Comparison of ENCODE assay signal across 16 cellular contexts in genomic region chr12:95709152-95709551, GRCh38.
DNase-seq lines count a peak whose midpoint lies in the region; ATAC-seq and TF ChIP-seq lines count a peak whose summit lies in the region.
"Had no signal": no experiment of that assay in that cellular context is flagged by ENCODE, and none has a peak within 500 bp of the region (broad histone marks: within the 10 kb centered on the region; RNA-seq: fewer than 3 reads in every experiment).

No MANE protein-coding gene starts in this region.

- TF ChIP-seq CTCF in GM23338 (conservative IDR thresholded peaks at IDR 0.05; ENCODE audit: low read depth in 2 of 2) (no peak), SK-N-SH (IDR thresholded peaks at IDR 0.05) (no peak), spleen (IDR thresholded peaks at IDR 0.05 in 8 of 11, conservative IDR thresholded peaks at IDR 0.05 in 3 of 11) (no peak)

- TF ChIP-seq EP300 in SK-N-SH (IDR thresholded peaks at IDR 0.05; ENCODE audit: borderline replicate concordance in 1 of 2, low read depth in 1 of 2, low read length in 1 of 2) = no peak

- H3K27me3 Mint-ChIP-seq in GM23338 (ENCODE audit: insufficient read depth, low read depth, poor library complexity) = no peaks in the 10 kb centered on the region

- 29% methylated on average over 2 of the region's 2 CpGs for WGBS in SK-N-SH (ENCODE audit: low lambda C conversion rate)
- 21 to 50% (median 42%) methylated on average over 2 of the region's 2 CpGs for WGBS in spleen, 5 donors

- no peaks in the 10 kb centered on the region for H3K9me3 Mint-ChIP-seq in GM23338
- H3K9me3 Mint-ChIP-seq: IgD-negative memory B cell had no signal

- no peak overlapping the region for H3K9ac ChIP-seq in SK-N-SH

- H3K27me3 ChIP-seq in GM23338 (ENCODE audit: insufficient read depth) (no peaks in the 10 kb centered on the region), SK-N-SH (ENCODE audit: insufficient read depth) (no peaks in the 10 kb centered on the region), spleen (replicated peaks in 1 of 7) (no peaks in the 10 kb centered on the region)

- no peak for TF ChIP-seq RAD21 in SK-N-SH (IDR thresholded peaks at IDR 0.05; ENCODE audit: low read length)

- no peak overlapping the region for H3K4me3 Mint-ChIP-seq in GM23338
- H3K4me3 Mint-ChIP-seq: CD4-positive, CD25-positive, alpha-beta regulatory T cell; IgD-negative memory B cell had no signal

- no peaks in the 10 kb centered on the region; the same call in 2 of the 3 replicates for H3K36me3 Mint-ChIP-seq in GM23338 (ENCODE audit: low read depth)
- H3K36me3 Mint-ChIP-seq: CD4-positive, CD25-positive, alpha-beta regulatory T cell; IgD-negative memory B cell had no signal

- H3K27ac Mint-ChIP-seq in GM23338 = 0 out of 2 replicates have a peak overlapping the region, but pooled peaks have one; percentile 16
- H3K27ac Mint-ChIP-seq: CD4-positive, CD25-positive, alpha-beta regulatory T cell; IgD-negative memory B cell had no signal

- no peaks in the 10 kb centered on the region for H3F3A ChIP-seq in GM23338 (replicated peaks; ENCODE audit: low read depth)
- H3F3A ChIP-seq in SK-N-SH (replicated peaks; ENCODE audit: insufficient read depth) = no peaks in the 10 kb centered on the region

- H3K4me1 ChIP-seq in GM23338 (ENCODE audit: insufficient read depth) = peaks cover 19% of the 10 kb centered on the region
- no peaks in the 10 kb centered on the region for H3K4me1 ChIP-seq in SK-N-SH (ENCODE audit: control insufficient read depth in 1 of 2, insufficient read depth in 2 of 2, low read depth in 1 of 2, low read length in 1 of 2)
- H3K4me1 ChIP-seq in spleen = peaks cover 5 to 43% (median 17%) of the 10 kb centered on the region in 6 donors

- H3K27ac ChIP-seq in GM23338 (ENCODE audit: low read depth) = peak overlapping the region; percentile 23; the same call in 1 of the 2 replicates
- H3K27ac ChIP-seq in SK-N-SH (ENCODE audit: low read depth in 2 of 2, low read length in 1 of 2) = no peak overlapping the region
- H3K27ac ChIP-seq in spleen = peak overlapping the region; percentile 46 to 83 (median 78)

- H3K9me2 ChIP-seq in GM23338 (ENCODE audit: insufficient read depth) (no peaks in the 10 kb centered on the region), SK-N-SH (no peaks in the 10 kb centered on the region)

- TF ChIP-seq POLR2A in spleen (IDR thresholded peaks at IDR 0.05) = no peak

- H3K4me2 ChIP-seq in GM23338 = no peak overlapping the region
- no peak overlapping the region for H3K4me2 ChIP-seq in SK-N-SH

- ATAC-seq in GM23338 (no peak), HG02610 (IDR thresholded peaks at IDR 0.05; ENCODE audit: unreplicated experiment) (no peak)

- intact Hi-C loops in spleen (cut with DNase I; ENCODE audit: low total_unique reads) = no loop called here

- POLR2A ChIA-PET in SK-N-SH (lab: Yijun Ruan, JAX) = no interaction called here

- H3K4me1 Mint-ChIP-seq in GM23338 = peaks cover 25% of the 10 kb centered on the region
- H3K4me1 Mint-ChIP-seq: CD4-positive, CD25-positive, alpha-beta regulatory T cell; IgD-negative memory B cell had no signal

- H3K9me3 ChIP-seq in SK-N-SH = no peaks in the 10 kb centered on the region
- no peaks in the 10 kb centered on the region for H3K9me3 ChIP-seq in spleen

- H2AFZ ChIP-seq in GM23338 (no peak overlapping the region), SK-N-SH (ENCODE audit: low read depth) (no peak overlapping the region)

- CTCF ChIA-PET in SK-N-SH (lab: Yijun Ruan, JAX) = interaction anchor here (0.7 to 0.9 kb wide), 2 partner anchors 106 to 107 kb away, joined by 3 read pairs; no protein-coding TSS in a partner anchor

- H3K36me3 ChIP-seq in GM23338 (ENCODE audit: insufficient read depth) = no peaks in the 10 kb centered on the region
- H3K36me3 ChIP-seq in SK-N-SH (replicated peaks in 1 of 2; ENCODE audit: control insufficient read depth in 1 of 2, insufficient read depth in 2 of 2, low read length in 1 of 2) = no peaks in the 10 kb centered on the region
- peaks cover 0 to 24% (median 0%) of the 10 kb centered on the region in 6 donors for H3K36me3 ChIP-seq in spleen

- no peaks in the 10 kb centered on the region for H4K20me1 ChIP-seq in GM23338 (replicated peaks; ENCODE audit: insufficient read depth)
- H4K20me1 ChIP-seq in SK-N-SH (ENCODE audit: insufficient read depth) = no peaks in the 10 kb centered on the region

- H3K79me2 ChIP-seq in GM23338 (replicated peaks; ENCODE audit: insufficient read depth) = no peaks in the 10 kb centered on the region
- no peaks in the 10 kb centered on the region for H3K79me2 ChIP-seq in SK-N-SH (ENCODE audit: insufficient read depth)

- H3K4me3 ChIP-seq in GM23338 (no peak overlapping the region), SK-N-SH (ENCODE audit: low read depth in 2 of 2, low read length in 1 of 2) (no peak overlapping the region), spleen (no peak overlapping the region)

- DNase-seq in NCI-H510A treated with DMSO at 0.1 percent for 48 hours (lab: John Stamatoyannopoulos, UW) (peak; percentile 57), NCI-H510A (lab: John Stamatoyannopoulos, UW) (no peak), GM23338 (ENCODE audit: low spot score) (no peak), SK-N-SH (peak; percentile 33), spleen (no peak), nucleus accumbens (lab: John Stamatoyannopoulos, UW) (no peak)
- DNase-seq: CD4-positive, CD25-positive, alpha-beta regulatory T cell; COR-L47; GDM1; NCI-H1417 treated with DMSO at 0.1 percent for 48 hours; NCI-H187; RPMI8226; SHP77; T-helper 2 cell had no signal

TF ChIP-seq in GM23338, 12 proteins besides CTCF, POLR2A, EP300 and RAD21 (continues in another document):
- TF ChIP-seq EZH2 (IDR thresholded peaks at IDR 0.05; ENCODE audit: low read depth, unreplicated experiment) (no peak), REST (IDR thresholded peaks at IDR 0.05; ENCODE audit: unreplicated experiment) (no peak), CREB1 (CRISPR knock-in tag; IDR thresholded peaks at IDR 0.05; ENCODE audit: low read depth) (no peak), JUNB (IDR thresholded peaks at IDR 0.05; ENCODE audit: unreplicated experiment) (no peak)

TF ChIP-seq in SK-N-SH, 30 proteins besides CTCF, POLR2A, EP300 and RAD21:
- TF ChIP-seq NRF1 (IDR thresholded peaks at IDR 0.05; ENCODE audit: low read depth, low read length) (no peak), CHD2 (IDR thresholded peaks at IDR 0.05; ENCODE audit: low read length, partially characterized antibody) (no peak), GABPA (IDR thresholded peaks at IDR 0.05; ENCODE audit: low read depth) (no peak), SIN3A (IDR thresholded peaks at IDR 0.05; ENCODE audit: borderline replicate concordance, low read depth, low read length) (no peak), SMC3 (IDR thresholded peaks at IDR 0.05; ENCODE audit: low read depth, low read length) (no peak), EZH2phosphoT487 (IDR thresholded peaks at IDR 0.05; ENCODE audit: borderline replicate concordance, low read depth) (no peak), PBX3 (IDR thresholded peaks at IDR 0.05) (no peak), ZBTB33 (IDR thresholded peaks at IDR 0.05; ENCODE audit: borderline replicate concordance, low read depth) (no peak), MXI1 (IDR thresholded peaks at IDR 0.05; ENCODE audit: low read depth, low read length) (no peak)

Comparison
In these comparisons a context has a peak if more than half of its experiments do, and no peak if none do; other contexts are left out.
1. DNase-seq: peak in NCI-H510A treated with DMSO at 0.1 percent for 48 hours (single experiment) and SK-N-SH (single experiment); none in NCI-H510A (single experiment), GM23338 (single experiment), spleen (single experiment) and nucleus accumbens (0 of 56).
2. H3K27ac ChIP-seq: peak in GM23338 (single experiment) and spleen (8 of 8); none in SK-N-SH (0 of 2).